In genomic region chr12:104588048-104588942, GRCh38 we compare ENCODE assay signal across 2 cellular contexts.
TF ChIP-seq lines count a peak whose summit lies in the region.

No MANE protein-coding gene starts in this region.

TF ChIP-seq in GM12891, 5 proteins besides CTCF, POLR2A, EP300 and RAD21:
- TF ChIP-seq PAX5 (IDR thresholded peaks at IDR 0.05; ENCODE audit: insufficient read depth, low read length, severe bottlenecking) (no peak), POU2F2 (IDR thresholded peaks at IDR 0.05; ENCODE audit: low read depth, low read length) (no peak), POLR2AphosphoS5 (IDR thresholded peaks at IDR 0.05; ENCODE audit: low read depth, low read length) (no peak), SPI1 (IDR thresholded peaks at IDR 0.05; ENCODE audit: low read depth, low read length) (no peak), TAF1 (IDR thresholded peaks at IDR 0.05; ENCODE audit: low read depth, low read length) (no peak)

TF ChIP-seq in H1, 55 proteins besides CTCF, POLR2A, EP300 and RAD21:
- no peak for TF ChIP-seq ATF2 (IDR thresholded peaks at IDR 0.05; ENCODE audit: low read length)
- TF ChIP-seq POLR2AphosphoS5 (IDR thresholded peaks at IDR 0.05; ENCODE audit: low read depth, low read length), result no peak
- no peak for TF ChIP-seq PHF8 (conservative IDR thresholded peaks at IDR 0.05; ENCODE audit: low read depth, low read length)
- TF ChIP-seq EGR1 (IDR thresholded peaks at IDR 0.05; ENCODE audit: borderline replicate concordance, low read depth, low read length), result no peak
- TF ChIP-seq SAP30 (IDR thresholded peaks at IDR 0.05; ENCODE audit: insufficient read depth, insufficient replicate concordance, low read length), result no peak
- TF ChIP-seq HDAC2 (IDR thresholded peaks at IDR 0.05; ENCODE audit: borderline replicate concordance in 1 of 2, low read depth in 2 of 2, low read length in 2 of 2), result no peak
- TF ChIP-seq MAX (IDR thresholded peaks at IDR 0.05), result no peak
- no peak for TF ChIP-seq FOSL1 (IDR thresholded peaks at IDR 0.05; ENCODE audit: insufficient read depth, low read depth, low read length)
- TF ChIP-seq, protein P1, sequence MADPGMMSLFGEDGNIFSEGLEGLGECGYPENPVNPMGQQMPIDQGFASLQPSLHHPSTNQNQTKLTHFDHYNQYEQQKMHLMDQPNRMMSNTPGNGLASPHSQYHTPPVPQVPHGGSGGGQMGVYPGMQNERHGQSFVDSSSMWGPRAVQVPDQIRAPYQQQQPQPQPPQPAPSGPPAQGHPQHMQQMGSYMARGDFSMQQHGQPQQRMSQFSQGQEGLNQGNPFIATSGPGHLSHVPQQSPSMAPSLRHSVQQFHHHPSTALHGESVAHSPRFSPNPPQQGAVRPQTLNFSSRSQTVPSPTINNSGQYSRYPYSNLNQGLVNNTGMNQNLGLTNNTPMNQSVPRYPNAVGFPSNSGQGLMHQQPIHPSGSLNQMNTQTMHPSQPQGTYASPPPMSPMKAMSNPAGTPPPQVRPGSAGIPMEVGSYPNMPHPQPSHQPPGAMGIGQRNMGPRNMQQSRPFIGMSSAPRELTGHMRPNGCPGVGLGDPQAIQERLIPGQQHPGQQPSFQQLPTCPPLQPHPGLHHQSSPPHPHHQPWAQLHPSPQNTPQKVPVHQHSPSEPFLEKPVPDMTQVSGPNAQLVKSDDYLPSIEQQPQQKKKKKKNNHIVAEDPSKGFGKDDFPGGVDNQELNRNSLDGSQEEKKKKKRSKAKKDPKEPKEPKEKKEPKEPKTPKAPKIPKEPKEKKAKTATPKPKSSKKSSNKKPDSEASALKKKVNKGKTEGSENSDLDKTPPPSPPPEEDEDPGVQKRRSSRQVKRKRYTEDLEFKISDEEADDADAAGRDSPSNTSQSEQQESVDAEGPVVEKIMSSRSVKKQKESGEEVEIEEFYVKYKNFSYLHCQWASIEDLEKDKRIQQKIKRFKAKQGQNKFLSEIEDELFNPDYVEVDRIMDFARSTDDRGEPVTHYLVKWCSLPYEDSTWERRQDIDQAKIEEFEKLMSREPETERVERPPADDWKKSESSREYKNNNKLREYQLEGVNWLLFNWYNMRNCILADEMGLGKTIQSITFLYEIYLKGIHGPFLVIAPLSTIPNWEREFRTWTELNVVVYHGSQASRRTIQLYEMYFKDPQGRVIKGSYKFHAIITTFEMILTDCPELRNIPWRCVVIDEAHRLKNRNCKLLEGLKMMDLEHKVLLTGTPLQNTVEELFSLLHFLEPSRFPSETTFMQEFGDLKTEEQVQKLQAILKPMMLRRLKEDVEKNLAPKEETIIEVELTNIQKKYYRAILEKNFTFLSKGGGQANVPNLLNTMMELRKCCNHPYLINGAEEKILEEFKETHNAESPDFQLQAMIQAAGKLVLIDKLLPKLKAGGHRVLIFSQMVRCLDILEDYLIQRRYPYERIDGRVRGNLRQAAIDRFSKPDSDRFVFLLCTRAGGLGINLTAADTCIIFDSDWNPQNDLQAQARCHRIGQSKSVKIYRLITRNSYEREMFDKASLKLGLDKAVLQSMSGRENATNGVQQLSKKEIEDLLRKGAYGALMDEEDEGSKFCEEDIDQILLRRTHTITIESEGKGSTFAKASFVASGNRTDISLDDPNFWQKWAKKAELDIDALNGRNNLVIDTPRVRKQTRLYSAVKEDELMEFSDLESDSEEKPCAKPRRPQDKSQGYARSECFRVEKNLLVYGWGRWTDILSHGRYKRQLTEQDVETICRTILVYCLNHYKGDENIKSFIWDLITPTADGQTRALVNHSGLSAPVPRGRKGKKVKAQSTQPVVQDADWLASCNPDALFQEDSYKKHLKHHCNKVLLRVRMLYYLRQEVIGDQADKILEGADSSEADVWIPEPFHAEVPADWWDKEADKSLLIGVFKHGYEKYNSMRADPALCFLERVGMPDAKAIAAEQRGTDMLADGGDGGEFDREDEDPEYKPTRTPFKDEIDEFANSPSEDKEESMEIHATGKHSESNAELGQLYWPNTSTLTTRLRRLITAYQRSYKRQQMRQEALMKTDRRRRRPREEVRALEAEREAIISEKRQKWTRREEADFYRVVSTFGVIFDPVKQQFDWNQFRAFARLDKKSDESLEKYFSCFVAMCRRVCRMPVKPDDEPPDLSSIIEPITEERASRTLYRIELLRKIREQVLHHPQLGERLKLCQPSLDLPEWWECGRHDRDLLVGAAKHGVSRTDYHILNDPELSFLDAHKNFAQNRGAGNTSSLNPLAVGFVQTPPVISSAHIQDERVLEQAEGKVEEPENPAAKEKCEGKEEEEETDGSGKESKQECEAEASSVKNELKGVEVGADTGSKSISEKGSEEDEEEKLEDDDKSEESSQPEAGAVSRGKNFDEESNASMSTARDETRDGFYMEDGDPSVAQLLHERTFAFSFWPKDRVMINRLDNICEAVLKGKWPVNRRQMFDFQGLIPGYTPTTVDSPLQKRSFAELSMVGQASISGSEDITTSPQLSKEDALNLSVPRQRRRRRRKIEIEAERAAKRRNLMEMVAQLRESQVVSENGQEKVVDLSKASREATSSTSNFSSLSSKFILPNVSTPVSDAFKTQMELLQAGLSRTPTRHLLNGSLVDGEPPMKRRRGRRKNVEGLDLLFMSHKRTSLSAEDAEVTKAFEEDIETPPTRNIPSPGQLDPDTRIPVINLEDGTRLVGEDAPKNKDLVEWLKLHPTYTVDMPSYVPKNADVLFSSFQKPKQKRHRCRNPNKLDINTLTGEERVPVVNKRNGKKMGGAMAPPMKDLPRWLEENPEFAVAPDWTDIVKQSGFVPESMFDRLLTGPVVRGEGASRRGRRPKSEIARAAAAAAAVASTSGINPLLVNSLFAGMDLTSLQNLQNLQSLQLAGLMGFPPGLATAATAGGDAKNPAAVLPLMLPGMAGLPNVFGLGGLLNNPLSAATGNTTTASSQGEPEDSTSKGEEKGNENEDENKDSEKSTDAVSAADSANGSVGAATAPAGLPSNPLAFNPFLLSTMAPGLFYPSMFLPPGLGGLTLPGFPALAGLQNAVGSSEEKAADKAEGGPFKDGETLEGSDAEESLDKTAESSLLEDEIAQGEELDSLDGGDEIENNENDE (IDR thresholded peaks at IDR 0.05; ENCODE audit: insufficient replicate concordance, low read length), result no peak
- no peak for TF ChIP-seq TEAD4 (IDR thresholded peaks at IDR 0.05; ENCODE audit: low read depth, low read length)
- TF ChIP-seq KDM1A (IDR thresholded peaks at IDR 0.05; ENCODE audit: borderline replicate concordance, low read length), result no peak
- TF ChIP-seq EZH2 (IDR thresholded peaks at IDR 0.05; ENCODE audit: low read depth, low read length, severe bottlenecking), result no peak
- TF ChIP-seq RFX5 (IDR thresholded peaks at IDR 0.05; ENCODE audit: borderline replicate concordance, low read depth, low read length), result no peak
- TF ChIP-seq BCL11A (IDR thresholded peaks at IDR 0.05; ENCODE audit: low read depth in 2 of 2, low read length in 2 of 2), result no peak
- TF ChIP-seq RNF2 (IDR thresholded peaks at IDR 0.05; ENCODE audit: borderline replicate concordance, low read depth, low read length, missing control alignments, poor library complexity, severe bottlenecking), result no peak
- no peak for TF ChIP-seq SUZ12 (IDR thresholded peaks at IDR 0.05; ENCODE audit: low read length)
- TF ChIP-seq CBX5 (IDR thresholded peaks at IDR 0.05; ENCODE audit: low read depth, low read length), result no peak
- TF ChIP-seq TCF12 (IDR thresholded peaks at IDR 0.05; ENCODE audit: low read depth, low read length), result no peak
- no peak for TF ChIP-seq MAFK (IDR thresholded peaks at IDR 0.05; ENCODE audit: low read depth, low read length)
- TF ChIP-seq RBBP5 (IDR thresholded peaks at IDR 0.05; ENCODE audit: borderline replicate concordance, low read depth, low read length), result no peak
TF ChIP-seq in H1: peak in this region for 0.
